23 cellular contexts compared by ENCODE assay signal in genomic region chr10:67553266-67553665, GRCh38.
DNase-seq lines count a peak whose midpoint lies in the region; ATAC-seq and TF ChIP-seq lines count a peak whose summit lies in the region.
"Had no signal": no experiment of that assay in that cellular context is flagged by ENCODE, and none has a peak within 500 bp of the region (broad histone marks: within the 10 kb centered on the region; RNA-seq: fewer than 3 reads in every experiment).

No MANE protein-coding gene starts in this region.

- peaks cover 31% of the 10 kb centered on the region for H3K4me1 Mint-ChIP-seq in chondrocyte (ENCODE audit: low read depth)
- H3K4me1 Mint-ChIP-seq in activated naive CD8-positive, alpha-beta T cell treated with anti-CD3 and anti-CD28 coated beads, Interleukin-2, amount 50 U/mL, for 24 hours, result no peaks in the 10 kb centered on the region
- H3K4me1 Mint-ChIP-seq: CD14-positive monocyte; CD4-positive, CD25-positive, alpha-beta regulatory T cell; CD8-positive, alpha-beta memory T cell had no signal

- DNase-seq in chondrocyte (ENCODE audit: low spot score), result no peak
- no peak for DNase-seq in left lung
- DNase-seq in epidermal melanocyte (ENCODE audit: insufficient read length, low spot score), result no peak
- DNase-seq in activated naive CD8-positive, alpha-beta T cell treated with anti-CD3 and anti-CD28 coated beads, Interleukin-2, amount 50 U/mL, for 24 hours, result no peak
- DNase-seq: 8988T; ACHN; BE2C; C1 segment of cervical spinal cord; CD4-positive, alpha-beta memory T cell; CD4-positive, CD25-positive, alpha-beta regulatory T cell; CD8-positive, alpha-beta memory T cell; COR-L47; DMS 273 treated with DMSO at 0.1 percent for 48 hours; DMS153; DMS53; DMS79; DND-41; EL; GDM1 had no signal

- H3K27me3 ChIP-seq in left lung, result no peaks in the 10 kb centered on the region
- H3K27me3 ChIP-seq: BE2C, BLaER1 had no signal

- H3K4me1 ChIP-seq in left lung, result no peaks in the 10 kb centered on the region
- H3K4me1 ChIP-seq: BE2C, BLaER1 had no signal

- H3K9me3 Mint-ChIP-seq in chondrocyte (ENCODE audit: low read depth), result peaks cover 14% of the 10 kb centered on the region
- peaks cover 4% of the 10 kb centered on the region for H3K9me3 Mint-ChIP-seq in activated naive CD8-positive, alpha-beta T cell treated with anti-CD3 and anti-CD28 coated beads, Interleukin-2, amount 50 U/mL, for 24 hours

- H3K27ac Mint-ChIP-seq in chondrocyte (ENCODE audit: unreplicated experiment), result peak overlapping the region; percentile 17
- H3K27ac Mint-ChIP-seq in activated naive CD8-positive, alpha-beta T cell treated with anti-CD3 and anti-CD28 coated beads, Interleukin-2, amount 50 U/mL, for 24 hours, result no peak overlapping the region
- H3K27ac Mint-ChIP-seq: CD14-positive monocyte; CD4-positive, alpha-beta memory T cell; CD4-positive, CD25-positive, alpha-beta regulatory T cell; CD8-positive, alpha-beta memory T cell had no signal

- no peak overlapping the region for H3K4me3 ChIP-seq in left lung
- H3K4me3 ChIP-seq: BLaER1, GM12878 had no signal

- ATAC-seq in left lung (peak; percentile 53), GM18909 (IDR thresholded peaks at IDR 0.05; ENCODE audit: poor library complexity, unreplicated experiment) (no peak)
- no peak for ATAC-seq in activated naive CD8-positive, alpha-beta T cell treated with anti-CD3 and anti-CD28 coated beads, Interleukin-2, amount 50 U/mL, for 24 hours
- ATAC-seq: GM12878 had no signal

- no peaks in the 10 kb centered on the region for H3K27me3 Mint-ChIP-seq in chondrocyte (ENCODE audit: low read depth)
- peaks cover 4% of the 10 kb centered on the region for H3K27me3 Mint-ChIP-seq in activated naive CD8-positive, alpha-beta T cell treated with anti-CD3 and anti-CD28 coated beads, Interleukin-2, amount 50 U/mL, for 24 hours

- TF ChIP-seq CTCF in chondrocyte (IDR thresholded peaks at IDR 0.05), result no peak
- TF ChIP-seq CTCF in left lung (IDR thresholded peaks at IDR 0.05), result no peak

- H3K27ac ChIP-seq in left lung, result no peak overlapping the region
- H3K27ac ChIP-seq: BLaER1 had no signal

- H3K36me3 ChIP-seq in left lung, result no peaks in the 10 kb centered on the region
- H3K36me3 ChIP-seq: BE2C, BLaER1 had no signal

- intact Hi-C loops in left lung (cut with DNase I), result no loop called here

- peaks cover 0 to 7% of the 10 kb centered on the region in 2 donors for H3K9me3 ChIP-seq in left lung
- H3K9me3 ChIP-seq: BE2C had no signal

- peaks cover 3% of the 10 kb centered on the region for H3K36me3 Mint-ChIP-seq in chondrocyte (ENCODE audit: low read depth)
- H3K36me3 Mint-ChIP-seq in activated naive CD8-positive, alpha-beta T cell treated with anti-CD3 and anti-CD28 coated beads, Interleukin-2, amount 50 U/mL, for 24 hours (ENCODE audit: low read depth), result no peaks in the 10 kb centered on the region
- H3K36me3 Mint-ChIP-seq: CD14-positive monocyte had no signal

- H3K4me3 Mint-ChIP-seq in chondrocyte (ENCODE audit: unreplicated experiment), result no peak overlapping the region
- H3K4me3 Mint-ChIP-seq in activated naive CD8-positive, alpha-beta T cell treated with anti-CD3 and anti-CD28 coated beads, Interleukin-2, amount 50 U/mL, for 24 hours, result no peak overlapping the region
- H3K4me3 Mint-ChIP-seq: CD14-positive monocyte; CD4-positive, alpha-beta memory T cell; CD4-positive, CD25-positive, alpha-beta regulatory T cell; CD8-positive, alpha-beta memory T cell had no signal
